In genomic region chr18:25010623-25011374, GRCh38 we compare ENCODE assay signal across 1 cellular context.
TF ChIP-seq lines count a peak whose summit lies in the region.

No MANE protein-coding gene starts in this region.

TF ChIP-seq in GM23338, 12 proteins besides CTCF, POLR2A, EP300 and RAD21 (continued from another document):
- TF ChIP-seq ZNF462 (CRISPR knock-in tag; IDR thresholded peaks at IDR 0.05) (no peak), ZNF114 (CRISPR knock-in tag; IDR thresholded peaks at IDR 0.05) (no peak), NANOG (IDR thresholded peaks at IDR 0.05; ENCODE audit: borderline replicate concordance) (no peak), ZNF331 (CRISPR knock-in tag; IDR thresholded peaks at IDR 0.05; ENCODE audit: low read depth) (no peak), CREB1 (CRISPR knock-in tag; IDR thresholded peaks at IDR 0.05; ENCODE audit: low read depth) (no peak)
- TF ChIP-seq, protein P1, sequence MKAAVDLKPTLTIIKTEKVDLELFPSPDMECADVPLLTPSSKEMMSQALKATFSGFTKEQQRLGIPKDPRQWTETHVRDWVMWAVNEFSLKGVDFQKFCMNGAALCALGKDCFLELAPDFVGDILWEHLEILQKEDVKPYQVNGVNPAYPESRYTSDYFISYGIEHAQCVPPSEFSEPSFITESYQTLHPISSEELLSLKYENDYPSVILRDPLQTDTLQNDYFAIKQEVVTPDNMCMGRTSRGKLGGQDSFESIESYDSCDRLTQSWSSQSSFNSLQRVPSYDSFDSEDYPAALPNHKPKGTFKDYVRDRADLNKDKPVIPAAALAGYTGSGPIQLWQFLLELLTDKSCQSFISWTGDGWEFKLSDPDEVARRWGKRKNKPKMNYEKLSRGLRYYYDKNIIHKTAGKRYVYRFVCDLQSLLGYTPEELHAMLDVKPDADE (IDR thresholded peaks at IDR 0.05), result no peak
